Comparison of ENCODE assay signal across 17 cellular contexts in the genomic region with DNA sequence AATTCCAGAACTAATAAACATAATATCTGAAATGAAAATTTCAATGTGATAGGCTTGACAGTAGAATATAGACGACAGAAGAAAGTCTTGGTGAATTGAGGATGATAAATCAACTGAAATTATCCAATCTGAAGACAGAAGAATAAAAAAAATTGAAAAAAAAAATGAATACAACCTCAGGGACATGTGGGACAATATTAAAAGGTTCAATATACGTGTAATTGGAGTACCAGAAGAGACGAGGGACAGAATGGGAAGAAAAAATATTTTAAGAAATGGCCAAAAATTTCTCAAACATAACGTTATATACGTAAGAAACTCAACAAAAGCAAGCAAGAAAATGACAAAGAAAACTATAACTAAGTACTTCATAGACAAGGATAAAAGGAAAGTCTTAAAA. TPM values are rescaled to one million over a fixed set of nuclear protein-coding genes. Genes with fewer than 3 reads are reported as not detected.
A peak's percentile ranks its signal among the peaks of the same experiment; 100 is the strongest.
DNase-seq lines count a peak whose midpoint lies in the region; ATAC-seq and FAIRE-seq lines count a peak whose summit lies in the region.
"Had no signal": no experiment of that assay in that cellular context is flagged by ENCODE, and none has a peak within 500 bp of the region (broad histone marks: within the 10 kb centered on the region; RNA-seq: fewer than 3 reads in every experiment).

No MANE protein-coding gene starts in this region.

- H3K9me3 Mint-ChIP-seq in activated T-cell treated with anti-CD3 and anti-CD28 coated beads, Interleukin-2, amount 50 U/mL, for 72 hours = no peaks in the 10 kb centered on the region
- H3K9me3 Mint-ChIP-seq: CD4-positive, alpha-beta T cell; CD8-positive, alpha-beta T cell had no signal

- no peaks in the 10 kb centered on the region for H3K27me3 Mint-ChIP-seq in activated T-cell treated with anti-CD3 and anti-CD28 coated beads, Interleukin-2, amount 50 U/mL, for 72 hours (ENCODE audit: low read depth)
- H3K27me3 Mint-ChIP-seq: B cell; CD4-positive, alpha-beta T cell had no signal

- no peak for DNase-seq in activated T-cell treated with anti-CD3 and anti-CD28 coated beads, Interleukin-2, amount 50 U/mL, for 72 hours
- DNase-seq in activated T-cell treated with anti-CD3 and anti-CD28 coated beads, Interleukin-2, amount 50 U/mL, for 48 hours = no peak
- no peak for DNase-seq in NK-92 (lab: John Stamatoyannopoulos, UW; ENCODE audit: unreplicated experiment)
- DNase-seq: AML-193; Caco-2; Calu3; CD4-positive, alpha-beta T cell; CD8-positive, alpha-beta T cell; DMS79 treated with DMSO at 0.1 percent for 48 hours; GF-D8 had no signal

- H3K4me3 Mint-ChIP-seq in activated T-cell treated with anti-CD3 and anti-CD28 coated beads, Interleukin-2, amount 50 U/mL, for 72 hours = no peak overlapping the region
- H3K4me3 Mint-ChIP-seq: B cell; CD4-positive, alpha-beta T cell; CD8-positive, alpha-beta T cell had no signal

- peak; percentile 92 for FAIRE-seq in islet of Langerhans (lab: Jason Lieb, UNC)
- FAIRE-seq: A549, D721Med, G401.6, GM12891 had no signal

- H3K36me3 Mint-ChIP-seq in activated T-cell treated with anti-CD3 and anti-CD28 coated beads, Interleukin-2, amount 50 U/mL, for 72 hours (ENCODE audit: insufficient read depth in 2 of 2) = peaks cover 2 to 13% of the 10 kb centered on the region in 2 donors

- no peak for ATAC-seq in activated T-cell treated with anti-CD3 and anti-CD28 coated beads, Interleukin-2, amount 50 U/mL, for 72 hours (replicated peaks in 1 of 2)
- ATAC-seq in GM21390 (IDR thresholded peaks at IDR 0.05; ENCODE audit: unreplicated experiment) = no peak
- ATAC-seq: A549; CD8-positive, alpha-beta T cell had no signal

- peak overlapping the region; percentile 63 for H3K27ac Mint-ChIP-seq in activated T-cell treated with anti-CD3 and anti-CD28 coated beads, Interleukin-2, amount 50 U/mL, for 72 hours
- H3K27ac Mint-ChIP-seq: B cell; CD4-positive, alpha-beta T cell; CD8-positive, alpha-beta T cell had no signal

- no peaks in the 10 kb centered on the region for H3K4me1 Mint-ChIP-seq in activated T-cell treated with anti-CD3 and anti-CD28 coated beads, Interleukin-2, amount 50 U/mL, for 72 hours (ENCODE audit: low read depth)
- H3K4me1 Mint-ChIP-seq: B cell had no signal

RNA-seq across cellular contexts. Expression of gene HCLS1, which starts 43.3 kb away (rescaled TPM):
- total RNA-seq in activated T-cell treated with anti-CD3 and anti-CD28 coated beads, Interleukin-2, amount 50 U/mL, for 72 hours = 100 to 1,000 TPM; 236 to 259 TPM

RNA-seq across cellular contexts. Expression of gene GOLGB1, which starts 45.6 kb away (rescaled TPM):
- total RNA-seq in activated T-cell treated with anti-CD3 and anti-CD28 coated beads, Interleukin-2, amount 50 U/mL, for 72 hours = 10 to 100 TPM; 26.5 to 33.1 TPM
